In genomic region chr1:81226603-81226928, GRCh38 we compare ENCODE assay signal across 20 cellular contexts.
DNase-seq lines count a peak whose midpoint lies in the region; ATAC-seq lines count a peak whose summit lies in the region.
"Had no signal": no experiment of that assay in that cellular context is flagged by ENCODE, and none has a peak within 500 bp of the region (broad histone marks: within the 10 kb centered on the region; RNA-seq: fewer than 3 reads in every experiment).

No MANE protein-coding gene starts in this region.

- H3K4me1 ChIP-seq in neuronal stem cell (ENCODE audit: control insufficient read depth in 2 of 2, insufficient read depth in 1 of 2, low read depth in 1 of 2, low read length in 2 of 2): peaks cover 7 to 11% of the 10 kb centered on the region in 2 donors
- H3K4me1 ChIP-seq: BE2C, Peyer's patch had no signal

- H3K4me3 ChIP-seq in neuronal stem cell (ENCODE audit: low read length in 2 of 2): no peak overlapping the region
- H3K4me3 ChIP-seq: HAP-1, Peyer's patch had no signal

- H2AK5ac ChIP-seq in neuronal stem cell (ENCODE audit: low read depth, low read length): no peak overlapping the region

- H4K8ac ChIP-seq in neuronal stem cell (ENCODE audit: low read depth, low read length): no peak overlapping the region

- no peak overlapping the region for H4K91ac ChIP-seq in neuronal stem cell (ENCODE audit: low read depth, low read length, poor library complexity)

- H2BK5ac ChIP-seq in neuronal stem cell (ENCODE audit: low read length): no peak overlapping the region

- H3K4me2 ChIP-seq in neuronal stem cell (ENCODE audit: insufficient read depth, low read length, poor library complexity, severe bottlenecking): no peak overlapping the region

- H3K27ac ChIP-seq in neuronal stem cell (replicated peaks; ENCODE audit: low read length): no peak overlapping the region
- H3K27ac ChIP-seq: Peyer's patch had no signal

- H3K23ac ChIP-seq in neuronal stem cell (ENCODE audit: low read depth, low read length, poor library complexity): no peak overlapping the region

- H3K14ac ChIP-seq in neuronal stem cell (ENCODE audit: low read length): no peak overlapping the region

- no CpG with 5 or more reads among the region's 2 CpGs for WGBS in neuronal stem cell (ENCODE audit: extremely low coverage in 2 of 2, insufficient read length in 2 of 2, insufficient replicate concordance in 1 of 2), 2 donors

- no peak overlapping the region for H2BK120ac ChIP-seq in neuronal stem cell (ENCODE audit: low read depth, low read length)

- no peak overlapping the region for H3K4ac ChIP-seq in neuronal stem cell (ENCODE audit: low read length)

- H3K27me3 ChIP-seq in neuronal stem cell (ENCODE audit: control insufficient read depth in 3 of 3, insufficient read depth in 3 of 3, low read depth in 1 of 3, low read length in 3 of 3): peaks cover 0 to 2% (median 0%) of the 10 kb centered on the region in 3 experiments
- H3K27me3 ChIP-seq: BE2C, Peyer's patch had no signal

- no peaks in the 10 kb centered on the region for H3K79me1 ChIP-seq in neuronal stem cell (ENCODE audit: low read depth, low read length)

- no peak for DNase-seq in neuronal stem cell (ENCODE audit: low spot score)
- DNase-seq in DMS 273 (lab: John Stamatoyannopoulos, UW; ENCODE audit: unreplicated experiment): no peak
- DNase-seq in HuH-7.5 (ENCODE audit: low spot score): no peak
- DNase-seq: BE2C; CD4-positive, alpha-beta T cell; DMS79; KBM-7; MV-4-11; NCI-H1417 treated with DMSO at 0.1 percent for 48 hours; NCI-H2029 treated with DMSO at 0.1 percent for 48 hours; NCI-H2171 treated with DMSO at 0.1 percent for 48 hours; NCI-H446 treated with DMSO at 0.1 percent for 48 hours; Peyer's patch; SHP77 had no signal

- H3K9me3 ChIP-seq in neuronal stem cell (replicated peaks in 1 of 2; ENCODE audit: control insufficient read depth in 2 of 2, insufficient read depth in 1 of 2, low read depth in 1 of 2, low read length in 2 of 2): no peaks in the 10 kb centered on the region
- H3K9me3 ChIP-seq: BE2C, HAP-1, Peyer's patch had no signal

- peak overlapping the region; percentile 19 for H2AFZ ChIP-seq in neuronal stem cell (ENCODE audit: low read length)

- no peak overlapping the region for H3K18ac ChIP-seq in neuronal stem cell (ENCODE audit: low read length)

- no peak overlapping the region for H2BK12ac ChIP-seq in neuronal stem cell (ENCODE audit: low read length)

- H3K9ac ChIP-seq in neuronal stem cell (ENCODE audit: low read depth, low read length, poor library complexity): no peak overlapping the region

- no peaks in the 10 kb centered on the region for H3K36me3 ChIP-seq in neuronal stem cell (replicated peaks in 1 of 2; ENCODE audit: control insufficient read depth in 2 of 2, insufficient read depth in 2 of 2, low read length in 2 of 2)
- H3K36me3 ChIP-seq: BE2C, HAP-1, Peyer's patch had no signal

- ATAC-seq in GM19023 (IDR thresholded peaks at IDR 0.05; ENCODE audit: unreplicated experiment) (peak; percentile 47), HG02571 (IDR thresholded peaks at IDR 0.05; ENCODE audit: unreplicated experiment) (peak; percentile 51), HG03457 (IDR thresholded peaks at IDR 0.05; ENCODE audit: unreplicated experiment) (peak; percentile 33), GM21360 (IDR thresholded peaks at IDR 0.05; ENCODE audit: unreplicated experiment) (no peak)
- ATAC-seq: SK-N-SH treated with all-trans-retinoic acid at 6 μM for 48 hours had no signal

- no peak overlapping the region for H2BK15ac ChIP-seq in neuronal stem cell (ENCODE audit: low read length)
